1 cellular context compared by ENCODE assay signal in genomic region chr12:109571773-109572505, GRCh38.
TF ChIP-seq lines count a peak whose summit lies in the region.

No MANE protein-coding gene starts in this region.

TF ChIP-seq in HepG2, 621 proteins besides CTCF, POLR2A, EP300 and RAD21:
- peak; percentile 40; the same call in 1 of the 2 replicates for TF ChIP-seq FOXA3 (CRISPR knock-in tag; IDR thresholded peaks at IDR 0.05)
- peak in 1 of 2 experiments; percentile 78; a peak in 2 of 4 replicates for TF ChIP-seq ATF4 (CRISPR knock-in tag; IDR thresholded peaks at IDR 0.05)
- TF ChIP-seq HOXA9 (CRISPR knock-in tag; IDR thresholded peaks at IDR 0.05; ENCODE audit: borderline replicate concordance): no peak
- TF ChIP-seq POGK (CRISPR knock-in tag; conservative IDR thresholded peaks at IDR 0.05): peak; percentile 55; the same call in 1 of the 2 replicates
- no peak for TF ChIP-seq ZNF724P (CRISPR knock-in tag; IDR thresholded peaks at IDR 0.05; ENCODE audit: borderline replicate concordance)
- TF ChIP-seq ZNF263 (CRISPR knock-in tag; IDR thresholded peaks at IDR 0.05): 0 out of 2 replicates have a peak, but pooled peaks have one; percentile 19
- 0 out of 2 replicates have a peak, but pooled peaks have one; percentile 9 for TF ChIP-seq SAP130 (CRISPR knock-in tag; IDR thresholded peaks at IDR 0.05; ENCODE audit: low read depth)
- TF ChIP-seq SOX6 (IDR thresholded peaks at IDR 0.05): no peak
- peak; percentile 71 for TF ChIP-seq SOX6 (CRISPR knock-in tag; IDR thresholded peaks at IDR 0.05)
- TF ChIP-seq FOXP1 (IDR thresholded peaks at IDR 0.05): no peak
- TF ChIP-seq FOXP1 (CRISPR knock-in tag; IDR thresholded peaks at IDR 0.05): 0 out of 2 replicates have a peak, but pooled peaks have one; percentile 11
- TF ChIP-seq GATAD2A (CRISPR knock-in tag; IDR thresholded peaks at IDR 0.05): peak; percentile 47; the same call in 1 of the 2 replicates
- no peak for TF ChIP-seq GATA4 (IDR thresholded peaks at IDR 0.05; ENCODE audit: borderline replicate concordance, low read depth)
- peak; percentile 59; the same call in 1 of the 2 replicates for TF ChIP-seq CEBPB (IDR thresholded peaks at IDR 0.05; ENCODE audit: borderline replicate concordance, low read depth, low read length)
- TF ChIP-seq TCF12 (IDR thresholded peaks at IDR 0.05): no peak
- TF ChIP-seq TCF12 (CRISPR knock-in tag; IDR thresholded peaks at IDR 0.05): no peak
- TF ChIP-seq CEBPG (CRISPR knock-in tag; IDR thresholded peaks at IDR 0.05): 0 out of 2 replicates have a peak, but pooled peaks have one; percentile 38
- no peak for TF ChIP-seq TFE3 (CRISPR knock-in tag; IDR thresholded peaks at IDR 0.05)
- no peak for TF ChIP-seq ZNF256 (CRISPR knock-in tag; conservative IDR thresholded peaks at IDR 0.05)
- TF ChIP-seq FOXA1 (IDR thresholded peaks at IDR 0.05): no peak
- TF ChIP-seq FOXA1 (CRISPR knock-in tag; IDR thresholded peaks at IDR 0.05): peak; percentile 42; the same call in 1 of the 2 replicates
- TF ChIP-seq SATB2 (CRISPR knock-in tag; IDR thresholded peaks at IDR 0.05): no peak
- TF ChIP-seq SOX13 (IDR thresholded peaks at IDR 0.05): no peak
- peak in 1 of 2 experiments; percentile 89; a peak in 2 of 4 replicates for TF ChIP-seq SOX13 (CRISPR knock-in tag; conservative IDR thresholded peaks at IDR 0.05 in 1 of 2, IDR thresholded peaks at IDR 0.05 in 1 of 2)
- TF ChIP-seq THAP11 (CRISPR knock-in tag; IDR thresholded peaks at IDR 0.05): peak; percentile 22; the same call in 1 of the 2 replicates
- TF ChIP-seq ZNF549 (CRISPR knock-in tag; IDR thresholded peaks at IDR 0.05): no peak
- TF ChIP-seq ZNF589 (CRISPR knock-in tag; conservative IDR thresholded peaks at IDR 0.05): no peak
- no peak for TF ChIP-seq ZNF7 (CRISPR knock-in tag; IDR thresholded peaks at IDR 0.05)
- no peak for TF ChIP-seq ZFP1 (CRISPR knock-in tag; IDR thresholded peaks at IDR 0.05)
- no peak for TF ChIP-seq NCOA5 (CRISPR knock-in tag; IDR thresholded peaks at IDR 0.05)
- no peak for TF ChIP-seq CEBPZ (IDR thresholded peaks at IDR 0.05; ENCODE audit: low read length)
- TF ChIP-seq ZSCAN21 (CRISPR knock-in tag; IDR thresholded peaks at IDR 0.05; ENCODE audit: borderline replicate concordance): no peak
- no peak for TF ChIP-seq ZKSCAN1 (IDR thresholded peaks at IDR 0.05; ENCODE audit: low read length)
